ENCODE assay signal across 12 cellular contexts in the genomic region with DNA sequence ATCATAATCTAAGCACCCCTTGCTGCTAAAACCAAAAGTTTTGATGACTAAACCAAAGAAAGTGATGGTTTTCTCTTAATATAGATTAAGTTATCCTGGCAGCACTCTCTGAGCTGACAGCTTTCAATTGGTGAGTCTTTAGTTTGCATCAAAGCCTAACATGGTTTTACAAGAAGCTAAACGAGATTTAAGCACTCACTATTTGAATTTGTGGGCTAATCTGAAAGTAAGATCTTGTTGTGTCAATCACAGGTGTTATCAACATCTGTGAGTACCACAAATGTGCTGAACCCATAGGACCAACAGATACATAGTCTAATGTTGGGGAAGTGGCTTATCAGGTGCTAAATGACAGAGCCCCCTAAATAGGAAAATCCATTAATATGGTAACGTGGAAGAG.
DNase-seq lines count a peak whose midpoint lies in the region; ATAC-seq lines count a peak whose summit lies in the region.
"Had no signal": no experiment of that assay in that cellular context is flagged by ENCODE, and none has a peak within 500 bp of the region (broad histone marks: within the 10 kb centered on the region; RNA-seq: fewer than 3 reads in every experiment).

No MANE protein-coding gene starts in this region.

- H3K9ac ChIP-seq in mesendoderm (ENCODE audit: low read length), result no peak overlapping the region

- no peak overlapping the region for H2BK15ac ChIP-seq in mesendoderm (replicated peaks; ENCODE audit: low read depth)

- no peaks in the 10 kb centered on the region for H3K36me3 ChIP-seq in mesendoderm (ENCODE audit: control insufficient read depth, insufficient read depth, low read length)
- H3K36me3 ChIP-seq: SJCRH30 had no signal

- peaks cover 9% of the 10 kb centered on the region for H3K27me3 ChIP-seq in mesendoderm (ENCODE audit: insufficient read depth, low read length, poor library complexity)
- H3K27me3 ChIP-seq: SJCRH30 had no signal

- WGBS in mesendoderm (ENCODE audit: extremely low coverage, insufficient coverage, low lambda C conversion rate), result no CpG with 5 or more reads among the region's 2 CpGs

- H4K8ac ChIP-seq in mesendoderm (ENCODE audit: low read depth, low read length), result no peak overlapping the region

- no peak overlapping the region for H3K27ac ChIP-seq in mesendoderm (ENCODE audit: low read depth, low read length)
- H3K27ac ChIP-seq: SJCRH30 had no signal

- H3K18ac ChIP-seq in mesendoderm (ENCODE audit: low read length), result no peak overlapping the region

- H2BK120ac ChIP-seq in mesendoderm (ENCODE audit: low read depth, low read length), result no peak overlapping the region

- H4K5ac ChIP-seq in mesendoderm (ENCODE audit: low read length), result no peak overlapping the region

- no peaks in the 10 kb centered on the region for H3K79me2 ChIP-seq in mesendoderm (ENCODE audit: control insufficient read depth, insufficient read depth, low read length)

- H3K56ac ChIP-seq in mesendoderm (ENCODE audit: low read length), result no peak overlapping the region

- H3K79me1 ChIP-seq in mesendoderm (ENCODE audit: low read length), result no peaks in the 10 kb centered on the region

- no peak overlapping the region for H3K4me3 ChIP-seq in mesendoderm (ENCODE audit: low read length)
- H3K4me3 ChIP-seq: SJCRH30 had no signal

- ATAC-seq in GM18909 (IDR thresholded peaks at IDR 0.05; ENCODE audit: poor library complexity, unreplicated experiment) (peak; percentile 90), GM21529 (IDR thresholded peaks at IDR 0.05; ENCODE audit: unreplicated experiment) (peak; percentile 86), HG03095 (IDR thresholded peaks at IDR 0.05; ENCODE audit: unreplicated experiment) (peak; percentile 83)

- H3K4me1 ChIP-seq in mesendoderm (ENCODE audit: control insufficient read depth, low read depth, low read length), result peaks cover 6% of the 10 kb centered on the region
- H3K4me1 ChIP-seq: SJCRH30 had no signal

- no peak overlapping the region for H2AK5ac ChIP-seq in mesendoderm (ENCODE audit: low read length)

- no peak overlapping the region for H3K4ac ChIP-seq in mesendoderm (ENCODE audit: low read depth, low read length)

- H2BK5ac ChIP-seq in mesendoderm (ENCODE audit: low read length), result no peak overlapping the region

- no peak overlapping the region for H3K4me2 ChIP-seq in mesendoderm (ENCODE audit: low read length)

- peak; percentile 48 for DNase-seq in mesendoderm
- no peak for DNase-seq in DMS53 (lab: John Stamatoyannopoulos, UW)
- DNase-seq in mesenteric fat pad (ENCODE audit: low spot score), result no peak
- no peak for DNase-seq in SIG-M5 treated with dmso at 0.1 percent for 504 hours (lab: John Stamatoyannopoulos, UW; ENCODE audit: unreplicated experiment)
- DNase-seq: activated CD4-positive, CD25-positive, alpha-beta regulatory T cell; activated naive CD4-positive, alpha-beta T cell; natural killer cell; NCI-H2171 treated with DMSO at 0.1 percent for 48 hours; SJCRH30 had no signal

- H3K23ac ChIP-seq in mesendoderm (ENCODE audit: low read length), result no peak overlapping the region
